11 cellular contexts compared by ENCODE assay signal in the genomic region with DNA sequence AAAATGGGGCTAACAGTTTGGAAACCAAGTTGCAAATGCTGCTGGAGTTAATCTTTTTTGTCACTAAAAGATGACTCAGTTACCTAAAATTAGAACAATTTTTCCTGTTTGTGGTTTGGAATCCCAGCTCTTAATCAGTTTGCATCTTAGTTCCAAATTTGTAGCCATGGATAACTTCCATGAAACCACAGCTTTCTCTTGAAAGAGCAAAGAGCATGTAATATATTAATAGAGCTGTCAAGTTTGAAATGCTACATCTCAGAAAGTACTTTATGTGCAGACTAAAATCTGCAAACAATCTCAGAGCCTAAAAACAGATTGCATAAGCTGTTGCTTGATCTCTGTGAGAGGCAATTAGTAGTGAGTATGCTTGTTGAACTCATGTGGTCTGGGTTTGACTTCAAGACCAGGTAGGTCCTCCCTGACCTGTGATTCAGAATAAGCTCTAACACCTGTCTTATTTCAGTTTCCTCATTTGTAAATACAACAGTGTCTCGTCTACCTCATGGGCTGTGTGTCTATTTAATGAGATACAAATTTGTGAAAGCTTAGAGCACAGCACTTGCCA. TPM values are rescaled to one million over a fixed set of nuclear protein-coding genes. Genes with fewer than 3 reads are reported as not detected.
A peak's percentile ranks its signal among the peaks of the same experiment; 100 is the strongest.
DNase-seq lines count a peak whose midpoint lies in the region; ATAC-seq and TF ChIP-seq lines count a peak whose summit lies in the region.
"Had no signal": no experiment of that assay in that cellular context is flagged by ENCODE, and none has a peak within 500 bp of the region (broad histone marks: within the 10 kb centered on the region; RNA-seq: fewer than 3 reads in every experiment).

No MANE protein-coding gene starts in this region.

- intact Hi-C loops in lower lobe of right lung (cut with DNase I): no loop called here

- TF ChIP-seq CTCF in choroid plexus epithelial cell (conservative IDR thresholded peaks at IDR 0.05; ENCODE audit: low read depth, low read length) (no peak), lower lobe of right lung (IDR thresholded peaks at IDR 0.05) (no peak)

- H3K27me3 ChIP-seq in lower lobe of right lung (ENCODE audit: low read depth): no peaks in the 10 kb centered on the region

- H3K36me3 ChIP-seq in lower lobe of right lung: peaks cover 50% of the 10 kb centered on the region

- H3K9me3 ChIP-seq in lower lobe of right lung: no peaks in the 10 kb centered on the region

- H3K4me1 ChIP-seq in lower lobe of right lung: no peaks in the 10 kb centered on the region

- H3K4me3 ChIP-seq in choroid plexus epithelial cell (ENCODE audit: low read depth, low read length): no peak overlapping the region
- no peak overlapping the region for H3K4me3 ChIP-seq in lower lobe of right lung

- ATAC-seq in HG02870 (IDR thresholded peaks at IDR 0.05; ENCODE audit: unreplicated experiment) (peak; percentile 45), lower lobe of right lung (peak; percentile 60 to 67), GM21423 (IDR thresholded peaks at IDR 0.05; ENCODE audit: unreplicated experiment) (no peak)

- DNase-seq in ACHN (peak; percentile 32), choroid plexus epithelial cell (ENCODE audit: low read depth) (peak; percentile 76), lower lobe of right lung (no peak), middle frontal gyrus (ENCODE audit: extremely low spot score, low spot score) (no peak), ureter (ENCODE audit: low spot score) (no peak), NCI-H226 (no peak)
- DNase-seq: activated CD4-positive, CD25-positive, alpha-beta regulatory T cell; CD4-positive, alpha-beta T cell; effector CD4-positive, alpha-beta T cell had no signal

- H3K27ac ChIP-seq in lower lobe of right lung: no peak overlapping the region

- in situ Hi-C loops in ACHN (cut with HindIII; ENCODE audit: low pct_ligation_motif_present, low pct_unique_long_range_greater_than_20kb, low sequenced_read_pairs): no loop called here

RNA-seq across cellular contexts. Expression of gene DHX35, which starts 23.5 kb away (rescaled TPM):
- total RNA-seq in lower lobe of right lung: 10.5 TPM
- total RNA-seq in ureter: 14.1 TPM

RNA-seq across cellular contexts. Expression of gene FAM83D, which starts 59.5 kb away (rescaled TPM):
- 0.71 TPM for total RNA-seq in lower lobe of right lung
- total RNA-seq in ureter: 1.5 TPM

Comparison
In these comparisons a context has a peak if more than half of its experiments do, and no peak if none do; other contexts are left out.
1. DNase-seq: peak in ACHN (single experiment) and choroid plexus epithelial cell (single experiment); none in lower lobe of right lung (single experiment), middle frontal gyrus (single experiment), ureter (single experiment) and NCI-H226 (single experiment).